ENCODE assay signal across 8 cellular contexts in genomic region chr12:49664591-49665146, GRCh38. TPM values are rescaled to one million over a fixed set of nuclear protein-coding genes. Genes with fewer than 3 reads are reported as not detected.
DNase-seq lines count a peak whose midpoint lies in the region; ATAC-seq, FAIRE-seq and TF ChIP-seq lines count a peak whose summit lies in the region.

No MANE protein-coding gene starts in this region.

- in situ Hi-C loops in HepG2 (cut with HindIII; ENCODE audit: extremely low pct_ligation_motif_present, low pct_unique_long_range_greater_than_20kb): no loop called here
- in situ Hi-C loops in HAP-1 (cut with MboI; ENCODE audit: low sequenced_read_pairs): no loop called here

- TF ChIP-seq EP300 in HepG2 (IDR thresholded peaks at IDR 0.05; ENCODE audit: low read depth in 2 of 2, low read length in 2 of 2): no peak
- no peak for TF ChIP-seq EP300 in HepG2 (CRISPR knock-in tag; IDR thresholded peaks at IDR 0.05; ENCODE audit: borderline replicate concordance)

- CTCF ChIA-PET in HepG2 (lab: Yijun Ruan, JAX; ENCODE audit: low intra/inter-chr PET ratio, low total read pairs): no interaction called here

- DNase-seq in SJCRH30 (peak; percentile 68 to 69), HepG2 (ENCODE audit: low spot score) (no peak), HK-2 (ENCODE audit: unreplicated experiment) (no peak), lower leg skin (ENCODE audit: low spot score in 2 of 2) (no peak), HAP-1 (ENCODE audit: low spot score in 2 of 2) (no peak), H7 (no peak)

- no peaks in the 10 kb centered on the region for H4K20me1 ChIP-seq in HepG2 (ENCODE audit: insufficient read depth, low read length)

- peaks cover 13% of the 10 kb centered on the region for H3K36me3 ChIP-seq in SJCRH30
- no peaks in the 10 kb centered on the region for H3K36me3 ChIP-seq in HepG2 (replicated peaks in 1 of 2; ENCODE audit: control insufficient read depth in 1 of 2, insufficient read depth in 2 of 2, low read length in 2 of 2)
- no peaks in the 10 kb centered on the region for H3K36me3 ChIP-seq in HAP-1 (replicated peaks)
- H3K36me3 ChIP-seq in H7 (replicated peaks; ENCODE audit: control insufficient read depth, insufficient read depth, low read length): peaks cover 20% of the 10 kb centered on the region

- no peak overlapping the region for H3K4me3 ChIP-seq in SJCRH30
- no peak overlapping the region for H3K4me3 ChIP-seq in HepG2 (replicated peaks in 1 of 3; ENCODE audit: insufficient read depth in 1 of 3, low read depth in 2 of 3, low read length in 3 of 3)
- no peak overlapping the region for H3K4me3 ChIP-seq in lower leg skin (ENCODE audit: low read depth, poor library complexity, severe bottlenecking)
- H3K4me3 ChIP-seq in HAP-1: no peak overlapping the region
- H3K4me3 ChIP-seq in H7 (ENCODE audit: insufficient read depth, low read depth, low read length): no peak overlapping the region

- H3K9me3 ChIP-seq in SJCRH30 (replicated peaks) (no peaks in the 10 kb centered on the region), HepG2 (ENCODE audit: low read length) (no peaks in the 10 kb centered on the region), HAP-1 (no peaks in the 10 kb centered on the region)

- H3K27ac ChIP-seq in SJCRH30 (no peak overlapping the region; the same call in 1 of the 2 replicates), HepG2 (ENCODE audit: extremely low read length, insufficient read depth, low read length) (no peak overlapping the region)

- TF ChIP-seq POLR2A in HepG2 (IDR thresholded peaks at IDR 0.05; ENCODE audit: insufficient read depth in 1 of 2, low read depth in 2 of 2, low read length in 2 of 2) (no peak), lower leg skin (IDR thresholded peaks at IDR 0.05) (no peak)

- 33% methylated on average over 4 of the region's 4 CpGs for WGBS in HepG2 (ENCODE audit: low lambda C conversion rate)
- WGBS in lower leg skin, 2 donors: 90 to 99% methylated on average over 4 of the region's 4 CpGs

- POLR2A ChIA-PET in HepG2 (lab: Yijun Ruan, JAX): no interaction called here

- ATAC-seq in GM18502 (IDR thresholded peaks at IDR 0.05; ENCODE audit: poor library complexity, unreplicated experiment) (peak; percentile 58), HG02571 (IDR thresholded peaks at IDR 0.05; ENCODE audit: unreplicated experiment) (peak; percentile 63), HepG2 (no peak)

- H2AFZ ChIP-seq in HepG2 (ENCODE audit: low read length): no peak overlapping the region

- no peak overlapping the region for H3K9ac ChIP-seq in HepG2 (ENCODE audit: insufficient read depth, low read depth, low read length)

- TF ChIP-seq CTCF in HepG2 (CRISPR knock-in tag; IDR thresholded peaks at IDR 0.05): no peak
- TF ChIP-seq CTCF in lower leg skin (IDR thresholded peaks at IDR 0.05): no peak

- intact Hi-C loops in HepG2 (cut with micrococcal nuclease; ENCODE audit: unreplicated experiment) (no loop called here), lower leg skin (cut with DNase I; ENCODE audit: low total_unique reads) (no loop called here)

- no peak overlapping the region for H3K4me2 ChIP-seq in HepG2 (ENCODE audit: low read depth, low read length)

- H3K27me3 ChIP-seq in SJCRH30 (no peaks in the 10 kb centered on the region), HepG2 (ENCODE audit: control insufficient read depth in 1 of 2, insufficient read depth in 2 of 2, low read length in 2 of 2) (no peaks in the 10 kb centered on the region; a peak in 1 of 5 replicates), HAP-1 (ENCODE audit: low read depth) (no peaks in the 10 kb centered on the region), H7 (ENCODE audit: control insufficient read depth, insufficient read depth, low read length) (no peaks in the 10 kb centered on the region)

- no TSS peak for BruUV-seq in HepG2 (replicated peaks; lab: Mats Ljungman, UMichigan)

- H3K4me1 ChIP-seq in SJCRH30 (peaks cover 29% of the 10 kb centered on the region), HepG2 (ENCODE audit: insufficient read depth, low read length) (peaks cover 15% of the 10 kb centered on the region), HAP-1 (no peaks in the 10 kb centered on the region)

- no peak for TF ChIP-seq RAD21 in HepG2 (CRISPR knock-in tag; IDR thresholded peaks at IDR 0.05)

- no peak for FAIRE-seq in HepG2 (lab: Jason Lieb, UNC)

- H3K79me2 ChIP-seq in HepG2 (ENCODE audit: insufficient read depth, low read length): no peaks in the 10 kb centered on the region

RNA-seq across cellular contexts. Expression of gene PRPF40B, which starts 41.3 kb away (rescaled TPM):
- total RNA-seq in SJCRH30 (2014; rRNA removed; shearing (Covaris generic)): 4.4 and 4.9 TPM in 2 replicates
- total RNA-seq in HepG2 (2016; rRNA removed; fragmentation: Illumina TruSeq; extraction: Trizol): 2.6 and 5.0 TPM in 2 replicates
- total RNA-seq in HepG2 (2016; cell fraction: cytosol; rRNA removed; fragmentation: Illumina TruSeq; extraction: Trizol; ENCODE audit: low read depth): 2.2 and 2.3 TPM in 2 replicates
- 1.9 and 5.0 TPM in 2 replicates for total RNA-seq in HepG2 (2016; cell fraction: insoluble cytoplasmic fraction; rRNA removed; fragmentation: Illumina TruSeq; extraction: Trizol)
- total RNA-seq in HepG2 (2016; cell fraction: membrane; rRNA removed; fragmentation: Illumina TruSeq; extraction: Trizol): 2.7 and 2.9 TPM in 2 replicates
- 8.8 and 9.0 TPM in 2 replicates for total RNA-seq in HepG2 (2016; cell fraction: nucleus; rRNA removed; fragmentation: Illumina TruSeq; extraction: Trizol)
- 7.8 and 9.5 TPM in 2 replicates for polyA plus RNA-seq in HepG2 (2011; rRNA removed)
- polyA plus RNA-seq in HepG2 (2011; cell fraction: cytosol; rRNA removed): 3.0 and 3.2 TPM in 2 replicates
- 63.5 and 64.1 TPM in 2 replicates for polyA plus RNA-seq in HepG2 (2011; cell fraction: nucleus; rRNA removed)
- 4.6 and 6.6 TPM in 2 replicates for polyA plus RNA-seq in HepG2 (2012)
- polyA plus RNA-seq in HepG2 (2016; cell fraction: cytosol; fragmentation: Illumina TruSeq; extraction: Trizol; ENCODE audit: low read depth): 0.79 and 1.2 TPM in 2 replicates
- polyA plus RNA-seq in HepG2 (2016; cell fraction: insoluble cytoplasmic fraction; fragmentation: Illumina TruSeq; extraction: Trizol; ENCODE audit: low read depth): 2.1 and 3.5 TPM in 2 replicates
- polyA plus RNA-seq in HepG2 (2016; cell fraction: membrane; fragmentation: Illumina TruSeq; extraction: Trizol; ENCODE audit: low read depth): 1.5 and 1.6 TPM in 2 replicates
- 20.9 and 21.1 TPM in 2 replicates for polyA plus RNA-seq in HepG2 (2016; cell fraction: nucleus; fragmentation: Illumina TruSeq; extraction: Trizol; ENCODE audit: insufficient read depth, low read depth)
- 10.3 and 11.0 TPM in 2 replicates for polyA minus RNA-seq in HepG2 (2011; rRNA and poly(A)+ RNA removed; ENCODE audit: low replicate concordance)
- polyA minus RNA-seq in HepG2 (2011; cell fraction: cytosol; rRNA and poly(A)+ RNA removed): 1.3 and 2.6 TPM in 2 replicates
- 17.3 and 22.3 TPM in 2 replicates for polyA minus RNA-seq in HepG2 (2011; cell fraction: nucleus; rRNA and poly(A)+ RNA removed)
- total RNA-seq in lower leg skin: 10 to 100 TPM; 15.6 to 22.2 (median 17.5) TPM
- total RNA-seq in H7 (2014; rRNA removed; shearing (Covaris generic)): 22.9 and 28.9 TPM in 2 replicates

RNA-seq across cellular contexts. Expression of gene FMNL3, which starts 42.5 kb away (rescaled TPM):
- 33.0 and 39.2 TPM in 2 replicates for total RNA-seq in SJCRH30 (2014; rRNA removed; shearing (Covaris generic))
- total RNA-seq in HepG2 (2016; rRNA removed; fragmentation: Illumina TruSeq; extraction: Trizol): 0.79 and 1.1 TPM in 2 replicates
- 0.10 and 0.44 TPM in 2 replicates for total RNA-seq in HepG2 (2016; cell fraction: cytosol; rRNA removed; fragmentation: Illumina TruSeq; extraction: Trizol; ENCODE audit: low read depth)
- total RNA-seq in HepG2 (2016; cell fraction: insoluble cytoplasmic fraction; rRNA removed; fragmentation: Illumina TruSeq; extraction: Trizol): 0.82 and 1.00 TPM in 2 replicates
- 0.55 and 0.80 TPM in 2 replicates for total RNA-seq in HepG2 (2016; cell fraction: membrane; rRNA removed; fragmentation: Illumina TruSeq; extraction: Trizol)
- 0.65 and 1.0 TPM in 2 replicates for total RNA-seq in HepG2 (2016; cell fraction: nucleus; rRNA removed; fragmentation: Illumina TruSeq; extraction: Trizol)
- 0.44 and 0.64 TPM in 2 replicates for polyA plus RNA-seq in HepG2 (2011; rRNA removed)
- polyA plus RNA-seq in HepG2 (2011; cell fraction: cytosol; rRNA removed): 0.23 and 0.36 TPM in 2 replicates
- polyA plus RNA-seq in HepG2 (2011; cell fraction: nucleus; rRNA removed): 1.2 and 1.3 TPM in 2 replicates
- polyA plus RNA-seq in HepG2 (2012): 0.48 and 0.68 TPM in 2 replicates
- polyA plus RNA-seq in HepG2 (2016; cell fraction: cytosol; fragmentation: Illumina TruSeq; extraction: Trizol; ENCODE audit: low read depth): 0.08 TPM in 2 replicates
- polyA plus RNA-seq in HepG2 (2016; cell fraction: insoluble cytoplasmic fraction; fragmentation: Illumina TruSeq; extraction: Trizol; ENCODE audit: low read depth): 0.69 and 0.75 TPM in 2 replicates
- polyA plus RNA-seq in HepG2 (2016; cell fraction: membrane; fragmentation: Illumina TruSeq; extraction: Trizol; ENCODE audit: low read depth): 0.34 and 0.46 TPM in 2 replicates
- 1.3 and 1.4 TPM in 2 replicates for polyA plus RNA-seq in HepG2 (2016; cell fraction: nucleus; fragmentation: Illumina TruSeq; extraction: Trizol; ENCODE audit: insufficient read depth, low read depth)
- 1.4 and 10.5 TPM in 2 replicates for polyA minus RNA-seq in HepG2 (2011; rRNA and poly(A)+ RNA removed; ENCODE audit: low replicate concordance)
- 0.40 and 0.97 TPM in 2 replicates for polyA minus RNA-seq in HepG2 (2011; cell fraction: cytosol; rRNA and poly(A)+ RNA removed)
- 0.75 and 0.77 TPM in 2 replicates for polyA minus RNA-seq in HepG2 (2011; cell fraction: nucleus; rRNA and poly(A)+ RNA removed)
- total RNA-seq in lower leg skin: 10 to 100 TPM in 1 of 4 donors, 1 to 10 TPM in 3; 4.3 to 12.5 (median 6.9) TPM
- total RNA-seq in H7 (2014; rRNA removed; shearing (Covaris generic)): 16.0 and 19.4 TPM in 2 replicates

RNA-seq across cellular contexts. Expression of gene FAM186B, which starts 59.2 kb away (rescaled TPM):
- 0.10 and 0.18 TPM in 2 replicates for total RNA-seq in SJCRH30 (2014; rRNA removed; shearing (Covaris generic))
- 0.17 and 0.20 TPM in 2 replicates for total RNA-seq in HepG2 (2016; rRNA removed; fragmentation: Illumina TruSeq; extraction: Trizol)
- not detected in 2 replicates for total RNA-seq in HepG2 (2016; cell fraction: cytosol; rRNA removed; fragmentation: Illumina TruSeq; extraction: Trizol; ENCODE audit: low read depth)
- 0.21 and 0.30 TPM in 2 replicates for total RNA-seq in HepG2 (2016; cell fraction: insoluble cytoplasmic fraction; rRNA removed; fragmentation: Illumina TruSeq; extraction: Trizol)
- 0.14 and 0.15 TPM in 2 replicates for total RNA-seq in HepG2 (2016; cell fraction: membrane; rRNA removed; fragmentation: Illumina TruSeq; extraction: Trizol)
- total RNA-seq in HepG2 (2016; cell fraction: nucleus; rRNA removed; fragmentation: Illumina TruSeq; extraction: Trizol): 0.16 TPM in 1 of 2 replicates, not detected in the other
- 0.05 and 0.07 TPM in 2 replicates for polyA plus RNA-seq in HepG2 (2011; rRNA removed)
- 0.03 and 0.12 TPM in 2 replicates for polyA plus RNA-seq in HepG2 (2011; cell fraction: cytosol; rRNA removed)
- 0.07 and 0.08 TPM in 2 replicates for polyA plus RNA-seq in HepG2 (2011; cell fraction: nucleus; rRNA removed)
- 0.19 and 0.44 TPM in 2 replicates for polyA plus RNA-seq in HepG2 (2012)
- not detected in 2 replicates for polyA plus RNA-seq in HepG2 (2016; cell fraction: cytosol; fragmentation: Illumina TruSeq; extraction: Trizol; ENCODE audit: low read depth)
- polyA plus RNA-seq in HepG2 (2016; cell fraction: insoluble cytoplasmic fraction; fragmentation: Illumina TruSeq; extraction: Trizol; ENCODE audit: low read depth): 0.20 and 0.25 TPM in 2 replicates
- polyA plus RNA-seq in HepG2 (2016; cell fraction: membrane; fragmentation: Illumina TruSeq; extraction: Trizol; ENCODE audit: low read depth): 0.14 and 0.23 TPM in 2 replicates
- not detected in 2 replicates for polyA plus RNA-seq in HepG2 (2016; cell fraction: nucleus; fragmentation: Illumina TruSeq; extraction: Trizol; ENCODE audit: insufficient read depth, low read depth)
- polyA minus RNA-seq in HepG2 (2011; rRNA and poly(A)+ RNA removed; ENCODE audit: low replicate concordance): 0.22 TPM in 1 of 2 replicates, not detected in the other
- not detected in 2 replicates for polyA minus RNA-seq in HepG2 (2011; cell fraction: cytosol; rRNA and poly(A)+ RNA removed)
- polyA minus RNA-seq in HepG2 (2011; cell fraction: nucleus; rRNA and poly(A)+ RNA removed): 0.25 TPM in 1 of 2 replicates, not detected in the other
- 1 to 10 TPM in 1 of 4 donors, under 1 TPM in 3; 0.21 to 1.1 (median 0.57) TPM for total RNA-seq in lower leg skin
- total RNA-seq in H7 (2014; rRNA removed; shearing (Covaris generic)): 0.11 and 0.21 TPM in 2 replicates

Comparison
In these comparisons a context has a peak if more than half of its experiments do, and no peak if none do; other contexts are left out.
1. DNase-seq: peak in SJCRH30 (2 of 2); none in HepG2 (single experiment), HK-2 (single experiment), lower leg skin (0 of 2), HAP-1 (0 of 2) and H7 (single experiment).